Comparison of ENCODE assay signal across 29 cellular contexts in genomic region chr1:241316372-241316771, GRCh38. TPM values are rescaled to one million over a fixed set of nuclear protein-coding genes. Genes with fewer than 3 reads are reported as not detected.
"Had no signal": no experiment of that assay in that cellular context is flagged by ENCODE, and none has a peak within 500 bp of the region (broad histone marks: within the 10 kb centered on the region; RNA-seq: fewer than 3 reads in every experiment).

No MANE protein-coding gene starts in this region.

- H3K27me3 ChIP-seq: neutrophil, pancreas, spleen, suprapubic skin, testis, tibial artery, transverse colon, upper lobe of right lung, uterus had no signal

- H3K4me2 ChIP-seq: smooth muscle cell had no signal

- H3K27ac ChIP-seq: neutrophil, pancreas, psoas muscle, skin epidermis, spleen, suprapubic skin, testis, tibial artery, transverse colon, upper lobe of right lung, uterus had no signal

- FAIRE-seq: pancreas had no signal

- H3K4me3 ChIP-seq: pancreas, psoas muscle, skin epidermis, smooth muscle cell, spleen, suprapubic skin, testis, tibial artery, transverse colon, upper lobe of right lung, uterus had no signal

- H3K36me3 ChIP-seq: neutrophil, pancreas, spleen, suprapubic skin, tibial artery, transverse colon, upper lobe of right lung, uterus had no signal

- ATAC-seq: naive thymus-derived CD8-positive, alpha-beta T cell; natural killer cell treated with Interleukin-12 subunit alpha and Interleukin-12 subunit beta and Interleukin-15 and Interleukin-18, amount 100 ng/mL, for 72 hours; pancreas; psoas muscle; right cardiac atrium; sciatic nerve; stimulated activated memory B cell treated with anti-CD40 and anti-IgM and Interleukin-4, amounts not matched to agents 10 μg/mL and 1 μg/mL and 100 μg/mL, for 72 hours; stimulated activated naive CD8-positive, alpha-beta T cell treated with anti-CD3 and anti-CD28 coated beads, Interleukin-15, amount 100 ng/mL, for 72 hours; stimulated activated naive CD8-positive, alpha-beta T cell treated with anti-CD3 and anti-CD28 coated beads, Interleukin-15, Interleukin-2, amounts not matched to agents 100 U/mL and 50 U/mL, for 24 hours; upper lobe of right lung had no signal

- DNase-seq: naive thymus-derived CD8-positive, alpha-beta T cell; nephron progenitor cell; nucleus accumbens; pancreas; psoas muscle; right cardiac atrium; spleen; stimulated activated CD4-positive, alpha-beta T cell treated with anti-CD3 and anti-CD28 coated beads, Interleukin-12 subunit alpha, Interleukin-12 subunit beta, amount 100 ng/mL, for 4 hours; stimulated activated CD4-positive, alpha-beta T cell treated with anti-CD3 and anti-CD28 coated beads, Interleukin-1b, Interleukin-23, amount 100 ng/mL, for 48 hours; stimulated activated CD4-positive, alpha-beta T cell treated with anti-CD3 and anti-CD28 coated beads, Interleukin-4, amount 100 ng/mL, for 1 hour; stimulated activated CD4-positive, alpha-beta T cell treated with anti-CD3 and anti-CD28 coated beads, Interleukin-4, amount 100 ng/mL, for 4 hours; stimulated activated CD8-positive, alpha-beta memory T cell treated with anti-CD3 and anti-CD28 coated beads, Interleukin-4, amount 100 ng/mL, for 48 hours; stimulated activated naive CD4-positive, alpha-beta T cell; stimulated activated naive CD8-positive, alpha-beta T cell treated with anti-CD3 and anti-CD28 coated beads, Interleukin-15, amount 100 ng/mL, for 72 hours; stimulated activated naive CD8-positive, alpha-beta T cell treated with anti-CD3 and anti-CD28 coated beads, Interleukin-15, Interleukin-2, amounts not matched to agents 100 U/mL and 50 U/mL, for 24 hours; substantia nigra; testis; tibial artery; transverse colon; upper lobe of right lung; uterus had no signal

- H3K9me3 ChIP-seq: neutrophil, pancreas, psoas muscle, spleen, suprapubic skin, testis, tibial artery, transverse colon, upper lobe of right lung, uterus had no signal

- H3K4me1 ChIP-seq: pancreas, psoas muscle, spleen, suprapubic skin, testis, tibial artery, transverse colon, upper lobe of right lung, uterus had no signal

RNA-seq across cellular contexts. Expression of gene RGS7, which starts 40.6 kb away (rescaled TPM):
- total RNA-seq: naive thymus-derived CD8-positive, alpha-beta T cell; natural killer cell treated with Interleukin-12 subunit alpha and Interleukin-12 subunit beta and Interleukin-15 and Interleukin-18, amount 100 ng/mL, for 72 hours; psoas muscle; renal cortical epithelial cell; right cardiac atrium; smooth muscle cell; suprapubic skin; upper lobe of right lung had no signal
- polyA plus RNA-seq: naive thymus-derived CD8-positive, alpha-beta T cell had no signal
